9 cellular contexts compared by ENCODE assay signal in the genomic region with DNA sequence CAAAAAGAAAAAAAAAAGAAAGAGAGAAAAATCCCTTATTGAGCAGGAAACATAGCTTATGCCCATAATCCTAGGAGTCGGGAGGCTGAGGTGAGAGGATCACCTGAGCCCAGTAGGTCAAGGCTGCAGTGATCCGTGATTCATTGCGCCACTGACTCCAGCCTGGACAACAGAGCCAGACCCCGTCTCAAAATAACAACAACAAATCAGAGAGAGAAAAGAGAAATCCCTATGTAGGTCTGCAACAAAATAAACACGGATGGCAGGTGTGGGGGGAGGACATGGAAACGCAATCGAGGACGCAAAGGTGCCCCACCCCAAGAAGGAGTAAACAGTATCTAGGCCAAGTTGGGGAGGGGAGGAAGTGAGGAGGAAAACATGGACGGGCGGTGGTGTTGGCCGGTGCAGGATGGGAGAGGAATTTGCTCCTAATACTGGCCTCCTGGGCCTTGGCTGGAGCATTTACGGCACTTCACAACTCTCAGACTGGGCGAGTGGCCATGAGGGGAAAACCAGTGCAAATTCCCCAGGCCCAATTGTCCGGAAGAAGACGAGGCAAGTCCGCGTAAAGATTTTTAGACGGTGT. TPM values are rescaled to one million over a fixed set of nuclear protein-coding genes. Genes with fewer than 3 reads are reported as not detected.
A peak's percentile ranks its signal among the peaks of the same experiment; 100 is the strongest.
DNase-seq lines count a peak whose midpoint lies in the region; ATAC-seq, FAIRE-seq and TF ChIP-seq lines count a peak whose summit lies in the region.
"Had no signal": no experiment of that assay in that cellular context is flagged by ENCODE, and none has a peak within 500 bp of the region (broad histone marks: within the 10 kb centered on the region; RNA-seq: fewer than 3 reads in every experiment).

No MANE protein-coding gene starts in this region.

- no peak for TF ChIP-seq EP300 in K562 (IDR thresholded peaks at IDR 0.05; ENCODE audit: low read length)

- H3K9me3 ChIP-seq in BE2C (no peaks in the 10 kb centered on the region), K562 (replicated peaks; ENCODE audit: control insufficient read depth, insufficient read depth, low read depth, low read length) (no peaks in the 10 kb centered on the region), lower lobe of right lung (no peaks in the 10 kb centered on the region), uterus (no peaks in the 10 kb centered on the region)

- TF ChIP-seq CTCF in BE2C (IDR thresholded peaks at IDR 0.05; ENCODE audit: low read depth, low read length) (no peak), K562 (IDR thresholded peaks at IDR 0.05 in 2 of 3, conservative IDR thresholded peaks at IDR 0.05 in 1 of 3; ENCODE audit: insufficient read depth in 2 of 3, low read depth in 1 of 3, low read length in 3 of 3) (no peak), lower lobe of right lung (IDR thresholded peaks at IDR 0.05) (no peak), uterus (IDR thresholded peaks at IDR 0.05) (no peak)

- intact Hi-C loops in K562 (cut with micrococcal nuclease) = loop anchor here (5.0 kb wide), 1 partner anchor 101 kb away; no protein-coding TSS in a partner anchor
- intact Hi-C loops in lower lobe of right lung (cut with DNase I) = no loop called here
- intact Hi-C loops in uterus (cut with DNase I; ENCODE audit: low total_unique reads) = no loop called here

- WGBS in K562 (ENCODE audit: insufficient coverage, low coverage, missing lambda C conversion rate) = 20% methylated on average over 18 of the region's 18 CpGs

- peaks cover 44% of the 10 kb centered on the region for H3K79me2 ChIP-seq in K562 (ENCODE audit: control insufficient read depth, insufficient read depth, low read length)

- CTCF ChIA-PET in K562 (lab: Yijun Ruan, JAX; ENCODE audit: low intra/inter-chr PET ratio) = interaction anchor here (0.7 kb wide), 1 partner anchor 123 kb away, joined by 4 read pairs; no protein-coding TSS in a partner anchor

- H4K20me1 ChIP-seq in K562 (replicated peaks; ENCODE audit: control insufficient read depth, insufficient read depth, low read length) = no peaks in the 10 kb centered on the region; the same call in 1 of the 2 replicates

- BruUV-seq in K562 (replicated peaks; lab: Mats Ljungman, UMichigan) = no TSS peak

- H3K9me1 ChIP-seq in K562 (ENCODE audit: control insufficient read depth, insufficient read depth, low read length) = no peaks in the 10 kb centered on the region

- POLR2A ChIA-PET in K562 (lab: Yijun Ruan, JAX) = interaction anchor here (0.8 to 11.6 kb wide), 16 partner anchors 9 to 693 kb away, joined by 3 to 205 read pairs (median 4); a partner anchor contains a TSS

- no peak for DNase-seq in BE2C
- peak; percentile 30 to 49 (median 42) for DNase-seq in K562 (ENCODE audit: extremely low read depth in 1 of 4, low spot score in 3 of 4)
- DNase-seq in lower lobe of right lung = peak; percentile 67
- no peak for DNase-seq in uterus
- no peak for DNase-seq in SKM-1 (lab: John Stamatoyannopoulos, UW; ENCODE audit: unreplicated experiment)
- DNase-seq in GF-D8 (lab: John Stamatoyannopoulos, UW) = no peak

- no peaks in the 10 kb centered on the region; the same call in 1 of the 2 replicates for H3K4me1 ChIP-seq in BE2C
- H3K4me1 ChIP-seq in K562 (replicated peaks in 1 of 2; ENCODE audit: control insufficient read depth in 2 of 2, insufficient read depth in 2 of 2, low read length in 2 of 2) = peaks cover 24 to 28% of the 10 kb centered on the region in 2 experiments
- H3K4me1 ChIP-seq in lower lobe of right lung = peaks cover 57% of the 10 kb centered on the region
- H3K4me1 ChIP-seq in uterus = peaks cover 0 to 3% of the 10 kb centered on the region in 2 donors

- H2AFZ ChIP-seq in K562 (ENCODE audit: low read depth, low read length) = peak overlapping the region; percentile 81

- H3K9ac ChIP-seq in K562 (ENCODE audit: insufficient read depth in 1 of 2, low read depth in 2 of 2, low read length in 2 of 2) = peak overlapping the region; percentile 100

- no peak for TF ChIP-seq RAD21 in K562 (CRISPR knock-in tag; conservative IDR thresholded peaks at IDR 0.05 in 1 of 2, IDR thresholded peaks at IDR 0.05 in 1 of 2)

- no peak for TF ChIP-seq POLR2A in K562 (conservative IDR thresholded peaks at IDR 0.05)
- TF ChIP-seq POLR2A in uterus (IDR thresholded peaks at IDR 0.05) = no peak

- no peak for FAIRE-seq in K562 (lab: Jason Lieb, UNC)

- H3K36me3 ChIP-seq in BE2C = peaks cover 34% of the 10 kb centered on the region
- peaks cover 27% of the 10 kb centered on the region for H3K36me3 ChIP-seq in K562 (ENCODE audit: control insufficient read depth, insufficient read depth, low read length)
- peaks cover 29% of the 10 kb centered on the region for H3K36me3 ChIP-seq in lower lobe of right lung
- H3K36me3 ChIP-seq in uterus = no peaks in the 10 kb centered on the region

- in situ Hi-C loops in K562 (cut with MboI) = no loop called here

- ATAC-seq in HG03354 (IDR thresholded peaks at IDR 0.05; ENCODE audit: poor library complexity, severe bottlenecking, unreplicated experiment) = peak; percentile 1
- peak; percentile 18 for ATAC-seq in K562
- ATAC-seq in lower lobe of right lung = peak; percentile 58 to 68
- no peak for ATAC-seq in HG03025 (IDR thresholded peaks at IDR 0.05; ENCODE audit: low FRiP score, unreplicated experiment)

- H3K27ac ChIP-seq in K562 (ENCODE audit: extremely low read depth, low read depth, low read length) (peak overlapping the region; percentile 98), lower lobe of right lung (peak overlapping the region; percentile 99), uterus (peak overlapping the region; percentile 99 to 100)

- no peaks in the 10 kb centered on the region for H3K27me3 ChIP-seq in BE2C
- H3K27me3 ChIP-seq in K562 (ENCODE audit: control insufficient read depth in 2 of 2, insufficient read depth in 2 of 2, low read length in 2 of 2) = no peaks in the 10 kb centered on the region
- H3K27me3 ChIP-seq in lower lobe of right lung (ENCODE audit: low read depth) = no peaks in the 10 kb centered on the region
- H3K27me3 ChIP-seq in uterus = no peaks in the 10 kb centered on the region

- H3K4me3 ChIP-seq in BE2C (ENCODE audit: low read depth, low read length) (peak overlapping the region; percentile 94), K562 (peak overlapping the region; percentile 89), lower lobe of right lung (peak overlapping the region; percentile 60), uterus (peak overlapping the region; percentile 88 to 100)

- H3K4me2 ChIP-seq in K562 (ENCODE audit: insufficient read depth, low read length) = peak overlapping the region; percentile 88

RNA-seq across cellular contexts. Expression of a gene that starts 0.6 kb away (rescaled TPM):
- polyA plus RNA-seq in BE2C (2012; ENCODE audit: insufficient read depth, insufficient read length, low read depth) = 244 TPM
- total RNA-seq in K562 (2011; cell fraction: chromatin; rRNA removed; ENCODE audit: low replicate concordance) = 128 and 182 TPM in 2 replicates
- 86.2 and 96.9 TPM in 2 replicates for total RNA-seq in K562 (2011; cell fraction: nucleolus; rRNA removed)
- total RNA-seq in K562 (2011; cell fraction: nucleoplasm; rRNA removed) = 171 and 245 TPM in 2 replicates
- total RNA-seq in K562 (2014; rRNA removed) (60.8 and 75.6 TPM in 2 replicates), K562 (2014; rRNA removed; fragmentation: Illumina TruSeq; extraction: Trizol) (53.0 and 54.8 TPM in 2 replicates), K562 (2015; rRNA removed; fragmentation: Illumina TruSeq; extraction: Trizol) (57.2 and 60.4 TPM in 2 replicates), K562 (2021) (79.2 and 79.6 TPM in 2 replicates), lower lobe of right lung (72.2 TPM), uterus (10 to 100 TPM; 43.8 to 91.0 (median 70.8) TPM)
- polyA plus RNA-seq in K562 (2011; rRNA removed) (82.7 and 91.8 TPM in 2 replicates), K562 (2014; fragmentation: Illumina TruSeq; extraction: Trizol) (68.2 and 68.3 TPM in 2 replicates), K562 (2014; fragmentation: Nextera tagmentation; extraction: Ambion mirVana) (10 to 100 TPM; 10.2 to 10.3 TPM), K562 (2014; rRNA removed) (87.8 and 94.0 TPM in 2 replicates)
- polyA plus RNA-seq in K562 (2011; cell fraction: cytosol; rRNA removed) = 56.0 and 71.7 TPM in 2 replicates
- 78.6 and 81.6 TPM in 2 replicates for polyA plus RNA-seq in K562 (2011; cell fraction: nucleus; rRNA removed)
- 59.7 and 63.1 TPM in 2 replicates for polyA plus RNA-seq in K562 (2012)
- 67.2 and 81.2 TPM in 2 replicates for polyA minus RNA-seq in K562 (2011; rRNA and poly(A)+ RNA removed)
- polyA minus RNA-seq in K562 (2011; cell fraction: cytosol; rRNA and poly(A)+ RNA removed) = 25.4 and 25.8 TPM in 2 replicates
- polyA minus RNA-seq in K562 (2011; cell fraction: nucleus; rRNA and poly(A)+ RNA removed) = 61.4 and 84.9 TPM in 2 replicates

RNA-seq across cellular contexts. Expression of a gene that starts 5.0 kb away (rescaled TPM):
- 2.4 TPM for polyA plus RNA-seq in BE2C (2012; ENCODE audit: insufficient read depth, insufficient read length, low read depth)
- total RNA-seq in K562 (2011; cell fraction: chromatin; rRNA removed; ENCODE audit: low replicate concordance) = 3.4 and 6.9 TPM in 2 replicates
- total RNA-seq in K562 (2011; cell fraction: nucleolus; rRNA removed) = 4.8 and 6.3 TPM in 2 replicates
- total RNA-seq in K562 (2011; cell fraction: nucleoplasm; rRNA removed) = 5.9 and 8.4 TPM in 2 replicates
- 16.1 and 22.4 TPM in 2 replicates for total RNA-seq in K562 (2014; rRNA removed)
- total RNA-seq in K562 (2014; rRNA removed; fragmentation: Illumina TruSeq; extraction: Trizol) = 4.6 and 5.7 TPM in 2 replicates
- 7.9 TPM in 2 replicates for total RNA-seq in K562 (2015; rRNA removed; fragmentation: Illumina TruSeq; extraction: Trizol)
- 12.7 and 14.1 TPM in 2 replicates for total RNA-seq in K562 (2021)
- 27.3 and 30.1 TPM in 2 replicates for polyA plus RNA-seq in K562 (2011; rRNA removed)
- polyA plus RNA-seq in K562 (2011; cell fraction: cytosol; rRNA removed) = 46.4 and 48.5 TPM in 2 replicates
- polyA plus RNA-seq in K562 (2011; cell fraction: nucleus; rRNA removed) = 10.6 and 11.0 TPM in 2 replicates
- 27.9 and 39.5 TPM in 2 replicates for polyA plus RNA-seq in K562 (2012)
- 14.4 and 15.0 TPM in 2 replicates for polyA plus RNA-seq in K562 (2014; fragmentation: Illumina TruSeq; extraction: Trizol)
- under 1 TPM; 0.44 to 0.53 TPM for polyA plus RNA-seq in K562 (2014; fragmentation: Nextera tagmentation; extraction: Ambion mirVana)
- 24.4 and 27.1 TPM in 2 replicates for polyA plus RNA-seq in K562 (2014; rRNA removed)
- 12.5 and 25.6 TPM in 2 replicates for polyA minus RNA-seq in K562 (2011; rRNA and poly(A)+ RNA removed)
- polyA minus RNA-seq in K562 (2011; cell fraction: cytosol; rRNA and poly(A)+ RNA removed) = 11.0 and 12.5 TPM in 2 replicates
- 2.2 and 4.4 TPM in 2 replicates for polyA minus RNA-seq in K562 (2011; cell fraction: nucleus; rRNA and poly(A)+ RNA removed)
- 0.71 TPM for total RNA-seq in lower lobe of right lung
- total RNA-seq in uterus = 1 to 10 TPM in 1 of 4 donors, not detected in 3; 3.8 TPM
- total RNA-seq: glomerular endothelial cell had no signal

RNA-seq across cellular contexts. Expression of a gene that starts 5.9 kb away (rescaled TPM):
- polyA plus RNA-seq in BE2C (2012; ENCODE audit: insufficient read depth, insufficient read length, low read depth) = 4.6 TPM
- 24.7 and 50.2 TPM in 2 replicates for total RNA-seq in K562 (2011; cell fraction: chromatin; rRNA removed; ENCODE audit: low replicate concordance)
- 28.6 and 31.2 TPM in 2 replicates for total RNA-seq in K562 (2011; cell fraction: nucleolus; rRNA removed)
- total RNA-seq in K562 (2011; cell fraction: nucleoplasm; rRNA removed) = 27.3 and 31.8 TPM in 2 replicates
- total RNA-seq in K562 (2014; rRNA removed) = 48.8 and 58.0 TPM in 2 replicates
- 45.6 and 53.8 TPM in 2 replicates for total RNA-seq in K562 (2014; rRNA removed; fragmentation: Illumina TruSeq; extraction: Trizol)
- total RNA-seq in K562 (2015; rRNA removed; fragmentation: Illumina TruSeq; extraction: Trizol) = 46.5 and 49.2 TPM in 2 replicates
- total RNA-seq in K562 (2021) = 41.9 and 43.3 TPM in 2 replicates
- 82.1 and 112 TPM in 2 replicates for polyA plus RNA-seq in K562 (2011; rRNA removed)
- 76.6 and 95.8 TPM in 2 replicates for polyA plus RNA-seq in K562 (2011; cell fraction: cytosol; rRNA removed)
- 77.0 and 81.9 TPM in 2 replicates for polyA plus RNA-seq in K562 (2011; cell fraction: nucleus; rRNA removed)
- 90.6 and 94.3 TPM in 2 replicates for polyA plus RNA-seq in K562 (2012)
- 46.5 and 51.4 TPM in 2 replicates for polyA plus RNA-seq in K562 (2014; fragmentation: Illumina TruSeq; extraction: Trizol)
- 100 to 1,000 TPM; 128 to 129 TPM for polyA plus RNA-seq in K562 (2014; fragmentation: Nextera tagmentation; extraction: Ambion mirVana)
- 101 and 114 TPM in 2 replicates for polyA plus RNA-seq in K562 (2014; rRNA removed)
- polyA minus RNA-seq in K562 (2011; rRNA and poly(A)+ RNA removed) = 26.7 and 43.1 TPM in 2 replicates
- polyA minus RNA-seq in K562 (2011; cell fraction: cytosol; rRNA and poly(A)+ RNA removed) = 9.8 and 13.9 TPM in 2 replicates
- 8.0 and 9.2 TPM in 2 replicates for polyA minus RNA-seq in K562 (2011; cell fraction: nucleus; rRNA and poly(A)+ RNA removed)
- total RNA-seq in lower lobe of right lung = 83.0 TPM
- total RNA-seq in uterus = 100 to 1,000 TPM in 2 of 4 donors, 10 to 100 TPM in 2; 25.9 to 269 (median 126) TPM

RNA-seq across cellular contexts. Expression of a gene that starts 17.1 kb away (rescaled TPM):
- polyA plus RNA-seq in BE2C (2012; ENCODE audit: insufficient read depth, insufficient read length, low read depth) = not detected
- total RNA-seq in K562 (2011; cell fraction: chromatin; rRNA removed; ENCODE audit: low replicate concordance) = 0.51 TPM in 1 of 2 replicates, not detected in the other
- 1.5 TPM in 1 of 2 replicates, not detected in the other for total RNA-seq in K562 (2011; cell fraction: nucleolus; rRNA removed)
- total RNA-seq in K562 (2011; cell fraction: nucleoplasm; rRNA removed) = not detected in 2 replicates
- total RNA-seq in K562 (2014; rRNA removed) (0.41 TPM in 1 of 2 replicates, not detected in the other), K562 (2014; rRNA removed; fragmentation: Illumina TruSeq; extraction: Trizol) (0.15 TPM in 1 of 2 replicates, not detected in the other), K562 (2015; rRNA removed; fragmentation: Illumina TruSeq; extraction: Trizol) (not detected in 2 replicates), K562 (2021) (0.24 and 0.25 TPM in 2 replicates), lower lobe of right lung (138 TPM), uterus (1 to 10 TPM in 1 of 4 donors, under 1 TPM in 1, not detected in 2; 0.29 to 6.2 TPM)
- polyA plus RNA-seq in K562 (2011; rRNA removed) (0.24 TPM in 1 of 2 replicates, not detected in the other), K562 (2014; fragmentation: Illumina TruSeq; extraction: Trizol) (0.52 TPM in 1 of 2 replicates, not detected in the other), K562 (2014; fragmentation: Nextera tagmentation; extraction: Ambion mirVana) (under 1 TPM in 1 of 2 experiments, not detected in 1; 0.10 TPM), K562 (2014; rRNA removed) (0.59 and 0.64 TPM in 2 replicates)
- polyA plus RNA-seq in K562 (2011; cell fraction: cytosol; rRNA removed) = 0.07 and 0.21 TPM in 2 replicates
- polyA plus RNA-seq in K562 (2011; cell fraction: nucleus; rRNA removed) = 0.27 and 0.64 TPM in 2 replicates
- 0.15 and 0.20 TPM in 2 replicates for polyA plus RNA-seq in K562 (2012)
- polyA minus RNA-seq in K562 (2011; rRNA and poly(A)+ RNA removed) = 0.21 TPM in 1 of 2 replicates, not detected in the other
- not detected in 2 replicates for polyA minus RNA-seq in K562 (2011; cell fraction: cytosol; rRNA and poly(A)+ RNA removed)
- not detected in 2 replicates for polyA minus RNA-seq in K562 (2011; cell fraction: nucleus; rRNA and poly(A)+ RNA removed)
- total RNA-seq: glomerular endothelial cell had no signal

RNA-seq across cellular contexts. Expression of a gene that starts 20.3 kb away (rescaled TPM):
- 8.3 TPM for polyA plus RNA-seq in BE2C (2012; ENCODE audit: insufficient read depth, insufficient read length, low read depth)
- total RNA-seq in K562 (2011; cell fraction: chromatin; rRNA removed; ENCODE audit: low replicate concordance) = 0.65 and 1.3 TPM in 2 replicates
- total RNA-seq in K562 (2011; cell fraction: nucleolus; rRNA removed) = 0.92 and 1.3 TPM in 2 replicates
- 0.59 and 0.69 TPM in 2 replicates for total RNA-seq in K562 (2011; cell fraction: nucleoplasm; rRNA removed)
- total RNA-seq in K562 (2014; rRNA removed) = 1.6 and 2.8 TPM in 2 replicates
- total RNA-seq in K562 (2014; rRNA removed; fragmentation: Illumina TruSeq; extraction: Trizol) = 1.4 and 2.4 TPM in 2 replicates
- 1.8 and 2.2 TPM in 2 replicates for total RNA-seq in K562 (2015; rRNA removed; fragmentation: Illumina TruSeq; extraction: Trizol)
- total RNA-seq in K562 (2021) = 3.2 and 4.3 TPM in 2 replicates
- 2.1 and 6.1 TPM in 2 replicates for polyA plus RNA-seq in K562 (2011; rRNA removed)
- 2.9 and 14.8 TPM in 2 replicates for polyA plus RNA-seq in K562 (2011; cell fraction: cytosol; rRNA removed)
- 0.81 and 4.1 TPM in 2 replicates for polyA plus RNA-seq in K562 (2011; cell fraction: nucleus; rRNA removed)
- polyA plus RNA-seq in K562 (2012) = 4.6 and 5.8 TPM in 2 replicates
- 4.8 and 6.1 TPM in 2 replicates for polyA plus RNA-seq in K562 (2014; fragmentation: Illumina TruSeq; extraction: Trizol)
- polyA plus RNA-seq in K562 (2014; fragmentation: Nextera tagmentation; extraction: Ambion mirVana) = 1 to 10 TPM; 2.0 to 5.0 TPM
- polyA plus RNA-seq in K562 (2014; rRNA removed) = 6.9 and 9.0 TPM in 2 replicates
- polyA minus RNA-seq in K562 (2011; rRNA and poly(A)+ RNA removed) = 0.63 and 1.3 TPM in 2 replicates
- polyA minus RNA-seq in K562 (2011; cell fraction: cytosol; rRNA and poly(A)+ RNA removed) = 5.4 and 6.1 TPM in 2 replicates
- 0.33 and 1.9 TPM in 2 replicates for polyA minus RNA-seq in K562 (2011; cell fraction: nucleus; rRNA and poly(A)+ RNA removed)
- 52.3 TPM for total RNA-seq in lower lobe of right lung
- 100 to 1,000 TPM in 1 of 4 donors, 10 to 100 TPM in 3; 57.4 to 122 (median 72.1) TPM for total RNA-seq in uterus

Comparison
In these comparisons a context has a peak if more than half of its experiments do, and no peak if none do; other contexts are left out.
1. DNase-seq: peak in K562 (4 of 4) and lower lobe of right lung (single experiment); none in BE2C (single experiment), uterus (0 of 2), SKM-1 (single experiment) and GF-D8 (single experiment).
2. Peak in every context shown above with its lines, with median percentiles within 50 percentile points of each other: H3K4me3 ChIP-seq and H3K27ac ChIP-seq.